Comparison of ENCODE assay signal across 1 cellular context in genomic region chr21:27406297-27407009, GRCh38.
TF ChIP-seq lines count a peak whose summit lies in the region.

No MANE protein-coding gene starts in this region.

TF ChIP-seq in GM23338, 12 proteins besides CTCF, POLR2A, EP300 and RAD21 (continued from another document):
- TF ChIP-seq, protein P1, sequence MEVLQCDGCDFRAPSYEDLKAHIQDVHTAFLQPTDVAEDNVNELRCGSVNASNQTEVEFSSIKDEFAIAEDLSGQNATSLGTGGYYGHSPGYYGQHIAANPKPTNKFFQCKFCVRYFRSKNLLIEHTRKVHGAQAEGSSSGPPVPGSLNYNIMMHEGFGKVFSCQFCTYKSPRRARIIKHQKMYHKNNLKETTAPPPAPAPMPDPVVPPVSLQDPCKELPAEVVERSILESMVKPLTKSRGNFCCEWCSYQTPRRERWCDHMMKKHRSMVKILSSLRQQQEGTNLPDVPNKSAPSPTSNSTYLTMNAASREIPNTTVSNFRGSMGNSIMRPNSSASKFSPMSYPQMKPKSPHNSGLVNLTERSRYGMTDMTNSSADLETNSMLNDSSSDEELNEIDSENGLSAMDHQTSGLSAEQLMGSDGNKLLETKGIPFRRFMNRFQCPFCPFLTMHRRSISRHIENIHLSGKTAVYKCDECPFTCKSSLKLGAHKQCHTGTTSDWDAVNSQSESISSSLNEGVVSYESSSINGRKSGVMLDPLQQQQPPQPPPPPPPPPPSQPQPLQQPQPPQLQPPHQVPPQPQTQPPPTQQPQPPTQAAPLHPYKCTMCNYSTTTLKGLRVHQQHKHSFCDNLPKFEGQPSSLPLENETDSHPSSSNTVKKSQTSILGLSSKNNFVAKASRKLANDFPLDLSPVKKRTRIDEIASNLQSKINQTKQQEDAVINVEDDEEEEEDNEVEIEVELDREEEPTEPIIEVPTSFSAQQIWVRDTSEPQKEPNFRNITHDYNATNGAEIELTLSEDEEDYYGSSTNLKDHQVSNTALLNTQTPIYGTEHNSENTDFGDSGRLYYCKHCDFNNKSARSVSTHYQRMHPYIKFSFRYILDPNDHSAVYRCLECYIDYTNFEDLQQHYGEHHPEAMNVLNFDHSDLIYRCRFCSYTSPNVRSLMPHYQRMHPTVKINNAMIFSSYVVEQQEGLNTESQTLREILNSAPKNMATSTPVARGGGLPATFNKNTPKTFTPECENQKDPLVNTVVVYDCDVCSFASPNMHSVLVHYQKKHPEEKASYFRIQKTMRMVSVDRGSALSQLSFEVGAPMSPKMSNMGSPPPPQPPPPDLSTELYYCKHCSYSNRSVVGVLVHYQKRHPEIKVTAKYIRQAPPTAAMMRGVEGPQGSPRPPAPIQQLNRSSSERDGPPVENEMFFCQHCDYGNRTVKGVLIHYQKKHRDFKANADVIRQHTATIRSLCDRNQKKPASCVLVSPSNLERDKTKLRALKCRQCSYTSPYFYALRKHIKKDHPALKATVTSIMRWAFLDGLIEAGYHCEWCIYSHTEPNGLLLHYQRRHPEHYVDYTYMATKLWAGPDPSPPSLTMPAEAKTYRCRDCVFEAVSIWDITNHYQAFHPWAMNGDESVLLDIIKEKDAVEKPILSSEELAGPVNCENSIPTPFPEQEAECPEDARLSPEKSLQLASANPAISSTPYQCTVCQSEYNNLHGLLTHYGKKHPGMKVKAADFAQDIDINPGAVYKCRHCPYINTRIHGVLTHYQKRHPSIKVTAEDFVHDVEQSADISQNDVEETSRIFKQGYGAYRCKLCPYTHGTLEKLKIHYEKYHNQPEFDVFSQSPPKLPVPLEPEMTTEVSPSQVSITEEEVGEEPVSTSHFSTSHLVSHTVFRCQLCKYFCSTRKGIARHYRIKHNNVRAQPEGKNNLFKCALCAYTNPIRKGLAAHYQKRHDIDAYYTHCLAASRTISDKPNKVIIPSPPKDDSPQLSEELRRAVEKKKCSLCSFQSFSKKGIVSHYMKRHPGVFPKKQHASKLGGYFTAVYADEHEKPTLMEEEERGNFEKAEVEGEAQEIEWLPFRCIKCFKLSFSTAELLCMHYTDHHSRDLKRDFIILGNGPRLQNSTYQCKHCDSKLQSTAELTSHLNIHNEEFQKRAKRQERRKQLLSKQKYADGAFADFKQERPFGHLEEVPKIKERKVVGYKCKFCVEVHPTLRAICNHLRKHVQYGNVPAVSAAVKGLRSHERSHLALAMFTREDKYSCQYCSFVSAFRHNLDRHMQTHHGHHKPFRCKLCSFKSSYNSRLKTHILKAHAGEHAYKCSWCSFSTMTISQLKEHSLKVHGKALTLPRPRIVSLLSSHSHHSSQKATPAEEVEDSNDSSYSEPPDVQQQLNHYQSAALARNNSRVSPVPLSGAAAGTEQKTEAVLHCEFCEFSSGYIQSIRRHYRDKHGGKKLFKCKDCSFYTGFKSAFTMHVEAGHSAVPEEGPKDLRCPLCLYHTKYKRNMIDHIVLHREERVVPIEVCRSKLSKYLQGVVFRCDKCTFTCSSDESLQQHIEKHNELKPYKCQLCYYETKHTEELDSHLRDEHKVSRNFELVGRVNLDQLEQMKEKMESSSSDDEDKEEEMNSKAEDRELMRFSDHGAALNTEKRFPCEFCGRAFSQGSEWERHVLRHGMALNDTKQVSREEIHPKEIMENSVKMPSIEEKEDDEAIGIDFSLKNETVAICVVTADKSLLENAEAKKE (CRISPR knock-in tag; IDR thresholded peaks at IDR 0.05): no peak
- TF ChIP-seq EZH2 (IDR thresholded peaks at IDR 0.05; ENCODE audit: low read depth, unreplicated experiment) (no peak), STAT1 (IDR thresholded peaks at IDR 0.05; ENCODE audit: unreplicated experiment) (no peak), CREB1 (CRISPR knock-in tag; IDR thresholded peaks at IDR 0.05; ENCODE audit: low read depth) (no peak)
- TF ChIP-seq, protein P2, sequence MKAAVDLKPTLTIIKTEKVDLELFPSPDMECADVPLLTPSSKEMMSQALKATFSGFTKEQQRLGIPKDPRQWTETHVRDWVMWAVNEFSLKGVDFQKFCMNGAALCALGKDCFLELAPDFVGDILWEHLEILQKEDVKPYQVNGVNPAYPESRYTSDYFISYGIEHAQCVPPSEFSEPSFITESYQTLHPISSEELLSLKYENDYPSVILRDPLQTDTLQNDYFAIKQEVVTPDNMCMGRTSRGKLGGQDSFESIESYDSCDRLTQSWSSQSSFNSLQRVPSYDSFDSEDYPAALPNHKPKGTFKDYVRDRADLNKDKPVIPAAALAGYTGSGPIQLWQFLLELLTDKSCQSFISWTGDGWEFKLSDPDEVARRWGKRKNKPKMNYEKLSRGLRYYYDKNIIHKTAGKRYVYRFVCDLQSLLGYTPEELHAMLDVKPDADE (IDR thresholded peaks at IDR 0.05): no peak
TF ChIP-seq in GM23338: peak in this region for 0.
